In the genomic region with DNA sequence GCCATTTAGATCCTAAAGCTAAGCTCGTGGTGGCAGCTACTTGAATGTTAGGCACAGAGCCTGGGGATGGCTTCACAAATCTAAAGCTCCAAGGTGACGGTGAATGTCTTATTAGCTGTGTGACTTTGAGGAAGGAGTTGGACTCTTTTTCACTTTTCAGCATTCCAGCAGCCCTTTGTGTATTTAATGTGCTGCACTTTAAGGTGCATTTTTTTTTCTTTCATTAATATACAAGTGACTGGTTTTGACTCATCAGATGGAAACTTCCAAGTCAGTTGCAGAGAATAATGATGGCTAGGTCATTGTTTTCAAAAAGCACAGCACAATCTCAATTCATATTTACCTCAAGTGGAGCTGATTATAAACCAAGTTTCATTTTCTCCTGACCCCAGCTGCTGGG, we compare ENCODE assay signal across 29 cellular contexts.
"Had no signal": no experiment of that assay in that cellular context is flagged by ENCODE, and none has a peak within 500 bp of the region (broad histone marks: within the 10 kb centered on the region; RNA-seq: fewer than 3 reads in every experiment).

No MANE protein-coding gene starts in this region.

- H3K9me3 ChIP-seq: body of pancreas, breast epithelium, MG63 had no signal

- H2AFZ ChIP-seq: PC-9 had no signal

- H3K4me1 Mint-ChIP-seq: activated CD4-positive, alpha-beta T cell treated with anti-CD3 and anti-CD28 coated beads, Interleukin-2, amount 10 ng/mL, durations not matched to agents 24 days and 14 days; activated naive CD8-positive, alpha-beta T cell treated with anti-CD3 and anti-CD28 coated beads for 36 hours had no signal

- H3K9me3 Mint-ChIP-seq: activated CD4-positive, alpha-beta T cell treated with anti-CD3 and anti-CD28 coated beads, Interleukin-2, amount 10 ng/mL, durations not matched to agents 24 days and 14 days; activated naive CD8-positive, alpha-beta T cell treated with anti-CD3 and anti-CD28 coated beads for 36 hours; activated T-cell treated with anti-CD3 and anti-CD28 coated beads, Interleukin-2, amount 50 U/mL, for 24 hours had no signal

- DNase-seq: activated CD4-positive, alpha-beta T cell treated with anti-CD3 and anti-CD28 coated beads, Interleukin-2, amount 10 ng/mL, durations not matched to agents 24 days and 14 days; activated CD4-positive, alpha-beta T cell treated with anti-CD3 and anti-CD28 coated beads, Interleukin-2, amount 50 U/mL, for 4 hours; activated CD8-positive, alpha-beta T cell treated with anti-CD3 and anti-CD28 coated beads, Interleukin-2, amount 10 ng/mL, durations not matched to agents 7 days and 5 days; activated naive CD4-positive, alpha-beta T cell; activated naive CD4-positive, alpha-beta T cell treated with anti-CD3 and anti-CD28 coated beads, Interleukin-2, amount 50 U/mL, for 16 hours; activated naive CD8-positive, alpha-beta T cell treated with anti-CD3 and anti-CD28 coated beads for 36 hours; activated T-cell treated with anti-CD3 and anti-CD28 coated beads, Interleukin-2, amount 50 U/mL, for 24 hours; amniotic stem cell; aorta; body of pancreas; Karpas-422; KBM-7; MG63; NCI-H1048; NCI-H1105 treated with DMSO at 0.1 percent for 48 hours; NCI-H1436; NCI-H1694; NCI-H1930; NCI-H2081 treated with DMSO at 0.1 percent for 48 hours; NCI-H510A; NCI-H526; NCI-H748 treated with DMSO at 0.1 percent for 48 hours; NK-92 treated with Interleukin-12 subunit alpha and Interleukin-12 subunit beta, amount 100 ng/mL, for 24 hours; SIG-M5; T1000 had no signal

- ATAC-seq: activated CD8-positive, alpha-beta T cell treated with anti-CD3 and anti-CD28 coated beads, Interleukin-2, amount 10 ng/mL, durations not matched to agents 7 days and 5 days; body of pancreas; Right ventricle myocardium inferior had no signal

- H3K4me2 ChIP-seq: PC-9 had no signal

- H3K27ac Mint-ChIP-seq: activated CD4-positive, alpha-beta T cell treated with anti-CD3 and anti-CD28 coated beads, Interleukin-2, amount 10 ng/mL, durations not matched to agents 24 days and 14 days; activated CD8-positive, alpha-beta T cell treated with anti-CD3 and anti-CD28 coated beads, Interleukin-2, amount 10 ng/mL, durations not matched to agents 7 days and 5 days; activated naive CD8-positive, alpha-beta T cell treated with anti-CD3 and anti-CD28 coated beads for 36 hours; activated T-cell treated with anti-CD3 and anti-CD28 coated beads, Interleukin-2, amount 50 U/mL, for 24 hours had no signal

- H3K4me3 ChIP-seq: body of pancreas, breast epithelium, MG63, PC-9 had no signal

- H3K36me3 ChIP-seq: breast epithelium, MG63 had no signal

- H3K27ac ChIP-seq: body of pancreas, breast epithelium, PC-9, RWPE1 had no signal

- H3K27me3 ChIP-seq: body of pancreas, breast epithelium, MG63 had no signal

- H3K4me1 ChIP-seq: body of pancreas, breast epithelium had no signal

- H3K27me3 Mint-ChIP-seq: activated CD4-positive, alpha-beta T cell treated with anti-CD3 and anti-CD28 coated beads, Interleukin-2, amount 10 ng/mL, durations not matched to agents 24 days and 14 days; activated naive CD8-positive, alpha-beta T cell treated with anti-CD3 and anti-CD28 coated beads for 36 hours; activated T-cell treated with anti-CD3 and anti-CD28 coated beads, Interleukin-2, amount 50 U/mL, for 24 hours had no signal

- H3K4me3 Mint-ChIP-seq: activated CD4-positive, alpha-beta T cell treated with anti-CD3 and anti-CD28 coated beads, Interleukin-2, amount 10 ng/mL, durations not matched to agents 24 days and 14 days; activated CD8-positive, alpha-beta T cell treated with anti-CD3 and anti-CD28 coated beads, Interleukin-2, amount 10 ng/mL, durations not matched to agents 7 days and 5 days; activated naive CD8-positive, alpha-beta T cell treated with anti-CD3 and anti-CD28 coated beads for 36 hours; activated T-cell treated with anti-CD3 and anti-CD28 coated beads, Interleukin-2, amount 50 U/mL, for 24 hours had no signal
